In the genomic region with DNA sequence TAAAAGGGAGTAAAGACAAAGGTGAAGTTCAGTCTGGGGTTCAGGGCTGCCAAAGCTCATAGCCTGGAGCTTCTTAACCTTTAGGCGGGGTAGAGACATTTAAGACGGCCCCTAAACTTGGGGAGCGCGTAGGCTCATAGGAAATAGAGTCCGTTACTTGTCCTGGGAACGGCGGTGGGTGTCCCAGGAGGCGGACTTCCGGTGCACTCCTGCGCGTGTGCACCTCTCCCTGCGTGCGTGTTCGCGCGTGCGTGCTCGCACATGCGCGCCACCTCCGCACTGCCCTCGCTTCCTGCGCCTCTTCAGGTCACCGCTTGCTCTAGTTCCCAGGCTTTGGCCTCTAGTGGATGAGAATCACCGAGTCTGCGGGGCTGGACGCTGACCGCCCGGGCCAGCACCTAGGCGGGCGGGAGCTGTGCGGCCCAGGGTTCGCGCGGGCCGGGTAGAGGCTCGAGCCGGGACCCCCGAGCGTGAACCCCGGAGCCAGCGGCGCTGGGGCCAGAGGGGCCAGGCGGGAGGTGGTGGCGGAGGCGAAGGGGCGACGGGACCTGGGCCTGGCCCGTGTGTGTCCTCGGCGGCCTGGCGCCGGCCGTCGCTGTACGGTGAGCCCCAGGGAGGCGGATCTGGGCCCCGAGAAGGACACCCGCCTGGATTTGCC, we compare ENCODE assay signal across 8 cellular contexts. TPM values are rescaled to one million over a fixed set of nuclear protein-coding genes. Genes with fewer than 3 reads are reported as not detected.
DNase-seq lines count a peak whose midpoint lies in the region; ATAC-seq and TF ChIP-seq lines count a peak whose summit lies in the region.
"Not testable (repeated sequence)": the region's sequence is repeated elsewhere in the genome, so short reads cannot be mapped to it uniquely, and the experiment has no call there.

No MANE protein-coding gene starts in this region.

- not testable (repeated sequence) for H3K4me1 Mint-ChIP-seq in central memory CD8-positive, alpha-beta T cell

- TF ChIP-seq CTCF in spleen (IDR thresholded peaks at IDR 0.05 in 8 of 11, conservative IDR thresholded peaks at IDR 0.05 in 3 of 11) = peak in 4 of 11 experiments; percentile 5 to 30 (median 12)

- peak in 1 of 3 donors; percentile 42 for TF ChIP-seq POLR2A in spleen (IDR thresholded peaks at IDR 0.05)

- H3K4me3 ChIP-seq in spleen = peak overlapping the region; percentile 67 to 93 (median 73)

- peaks cover 0 to 20% (median 15%) of the 10 kb centered on the region in 6 donors for H3K4me1 ChIP-seq in spleen

- DNase-seq in AG20443 (ENCODE audit: low spot score) (peak; percentile 87), NCI-H446 treated with DMSO at 0.1 percent for 48 hours (lab: John Stamatoyannopoulos, UW) (peak; percentile 33), islet precursor cell (peak; percentile 92), spleen (peak; percentile 95)
- peak; percentile 37 to 43 for DNase-seq in central memory CD8-positive, alpha-beta T cell (ENCODE audit: low spot score in 2 of 2)

- peak overlapping the region; percentile 86 for H3K27ac Mint-ChIP-seq in central memory CD8-positive, alpha-beta T cell (ENCODE audit: low read depth)

- peaks cover 0 to 21% (median 4%) of the 10 kb centered on the region in 6 donors for H3K36me3 ChIP-seq in spleen

- not testable (repeated sequence) for H3K27me3 Mint-ChIP-seq in central memory CD8-positive, alpha-beta T cell

- 0 to 1% (median 0%) methylated on average over 6 to 57 of the region's 59 CpGs for WGBS in spleen, 5 donors

- intact Hi-C loops in spleen (cut with DNase I; ENCODE audit: low total_unique reads) = loop anchor here (5.0 kb wide), 1 partner anchor 43 kb away; no protein-coding TSS in a partner anchor

- H3K4me3 Mint-ChIP-seq in central memory CD8-positive, alpha-beta T cell = peak overlapping the region; percentile 92

- peak overlapping the region; percentile 84 to 96 (median 92) for H3K27ac ChIP-seq in spleen

- not testable (repeated sequence) for H3K9me3 Mint-ChIP-seq in central memory CD8-positive, alpha-beta T cell

- not testable (repeated sequence) for H3K9me3 ChIP-seq in spleen

- H3K36me3 Mint-ChIP-seq in central memory CD8-positive, alpha-beta T cell (ENCODE audit: insufficient read depth) = peaks cover 20% of the 10 kb centered on the region

- H3K27me3 ChIP-seq in spleen (replicated peaks in 1 of 7) = not testable (repeated sequence)

- peak; percentile 99 for ATAC-seq in GM19023 (IDR thresholded peaks at IDR 0.05; ENCODE audit: unreplicated experiment)
- ATAC-seq in HG03196 (IDR thresholded peaks at IDR 0.05; ENCODE audit: unreplicated experiment) = peak; percentile 100
- peak; percentile 99 to 100 for ATAC-seq in activated CD4-positive, CD25-positive, alpha-beta regulatory T cell treated with anti-CD3 and anti-CD28 coated beads, Interleukin-2, amount 50 U/mL, for 24 hours
- ATAC-seq in central memory CD8-positive, alpha-beta T cell (replicated peaks; ENCODE audit: extremely low read depth, poor library complexity, severe bottlenecking) = peak; percentile 99

RNA-seq across cellular contexts. Expression of gene POM121, which starts 45.7 kb away (rescaled TPM):
- total RNA-seq in spleen = 10 to 100 TPM; 32.5 to 47.4 (median 40.1) TPM
- polyA plus RNA-seq in spleen = 10 to 100 TPM in 2 of 3 donors, 1 to 10 TPM in 1; 8.6 to 16.5 (median 10.2) TPM

RNA-seq across cellular contexts. Expression of gene TYW1B, which starts 51.2 kb away (rescaled TPM):
- total RNA-seq in spleen = 1 to 10 TPM; 3.5 to 8.3 (median 4.4) TPM
- polyA plus RNA-seq in spleen = 1 to 10 TPM; 1.2 to 2.0 (median 1.5) TPM

Comparison
In these comparisons a context has a peak if more than half of its experiments do, and no peak if none do; other contexts are left out.
1. Peak in every context shown above with its lines: DNase-seq, ATAC-seq, H3K4me3 ChIP-seq and H3K27ac ChIP-seq.
2. DNase-seq: peak in every context shown above with its lines; median percentile 95 in spleen; 92 in islet precursor cell; 87 in AG20443; 40 in central memory CD8-positive, alpha-beta T cell; 33 in NCI-H446 treated with DMSO at 0.1 percent for 48 hours.